ENCODE assay signal across 2 cellular contexts in genomic region chr20:7454047-7454446, GRCh38.
TF ChIP-seq lines count a peak whose summit lies in the region.

No MANE protein-coding gene starts in this region.

TF ChIP-seq in liver, 16 proteins besides CTCF, POLR2A, EP300 and RAD21 (continued from another document):
- TF ChIP-seq, protein P1, sequence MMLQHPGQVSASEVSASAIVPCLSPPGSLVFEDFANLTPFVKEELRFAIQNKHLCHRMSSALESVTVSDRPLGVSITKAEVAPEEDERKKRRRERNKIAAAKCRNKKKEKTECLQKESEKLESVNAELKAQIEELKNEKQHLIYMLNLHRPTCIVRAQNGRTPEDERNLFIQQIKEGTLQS (IDR thresholded peaks at IDR 0.05), result no peak
- TF ChIP-seq YY1 (IDR thresholded peaks at IDR 0.05) (peak; percentile 29), ZBTB33 (IDR thresholded peaks at IDR 0.05) (no peak), SP1 (IDR thresholded peaks at IDR 0.05) (no peak), HNF4G (IDR thresholded peaks at IDR 0.05) (peak; percentile 16), NR2F2 (IDR thresholded peaks at IDR 0.05) (no peak), RXRA (IDR thresholded peaks at IDR 0.05) (peak in 1 of 2 donors; percentile 19)
- TF ChIP-seq, protein P2, sequence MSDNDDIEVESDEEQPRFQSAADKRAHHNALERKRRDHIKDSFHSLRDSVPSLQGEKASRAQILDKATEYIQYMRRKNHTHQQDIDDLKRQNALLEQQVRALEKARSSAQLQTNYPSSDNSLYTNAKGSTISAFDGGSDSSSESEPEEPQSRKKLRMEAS (IDR thresholded peaks at IDR 0.05), result no peak
- TF ChIP-seq, protein P3, sequence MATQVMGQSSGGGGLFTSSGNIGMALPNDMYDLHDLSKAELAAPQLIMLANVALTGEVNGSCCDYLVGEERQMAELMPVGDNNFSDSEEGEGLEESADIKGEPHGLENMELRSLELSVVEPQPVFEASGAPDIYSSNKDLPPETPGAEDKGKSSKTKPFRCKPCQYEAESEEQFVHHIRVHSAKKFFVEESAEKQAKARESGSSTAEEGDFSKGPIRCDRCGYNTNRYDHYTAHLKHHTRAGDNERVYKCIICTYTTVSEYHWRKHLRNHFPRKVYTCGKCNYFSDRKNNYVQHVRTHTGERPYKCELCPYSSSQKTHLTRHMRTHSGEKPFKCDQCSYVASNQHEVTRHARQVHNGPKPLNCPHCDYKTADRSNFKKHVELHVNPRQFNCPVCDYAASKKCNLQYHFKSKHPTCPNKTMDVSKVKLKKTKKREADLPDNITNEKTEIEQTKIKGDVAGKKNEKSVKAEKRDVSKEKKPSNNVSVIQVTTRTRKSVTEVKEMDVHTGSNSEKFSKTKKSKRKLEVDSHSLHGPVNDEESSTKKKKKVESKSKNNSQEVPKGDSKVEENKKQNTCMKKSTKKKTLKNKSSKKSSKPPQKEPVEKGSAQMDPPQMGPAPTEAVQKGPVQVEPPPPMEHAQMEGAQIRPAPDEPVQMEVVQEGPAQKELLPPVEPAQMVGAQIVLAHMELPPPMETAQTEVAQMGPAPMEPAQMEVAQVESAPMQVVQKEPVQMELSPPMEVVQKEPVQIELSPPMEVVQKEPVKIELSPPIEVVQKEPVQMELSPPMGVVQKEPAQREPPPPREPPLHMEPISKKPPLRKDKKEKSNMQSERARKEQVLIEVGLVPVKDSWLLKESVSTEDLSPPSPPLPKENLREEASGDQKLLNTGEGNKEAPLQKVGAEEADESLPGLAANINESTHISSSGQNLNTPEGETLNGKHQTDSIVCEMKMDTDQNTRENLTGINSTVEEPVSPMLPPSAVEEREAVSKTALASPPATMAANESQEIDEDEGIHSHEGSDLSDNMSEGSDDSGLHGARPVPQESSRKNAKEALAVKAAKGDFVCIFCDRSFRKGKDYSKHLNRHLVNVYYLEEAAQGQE (IDR thresholded peaks at IDR 0.05), result no peak

TF ChIP-seq in HepG2, 621 proteins besides CTCF, POLR2A, EP300 and RAD21 (continued from another document):
- TF ChIP-seq, protein P4, sequence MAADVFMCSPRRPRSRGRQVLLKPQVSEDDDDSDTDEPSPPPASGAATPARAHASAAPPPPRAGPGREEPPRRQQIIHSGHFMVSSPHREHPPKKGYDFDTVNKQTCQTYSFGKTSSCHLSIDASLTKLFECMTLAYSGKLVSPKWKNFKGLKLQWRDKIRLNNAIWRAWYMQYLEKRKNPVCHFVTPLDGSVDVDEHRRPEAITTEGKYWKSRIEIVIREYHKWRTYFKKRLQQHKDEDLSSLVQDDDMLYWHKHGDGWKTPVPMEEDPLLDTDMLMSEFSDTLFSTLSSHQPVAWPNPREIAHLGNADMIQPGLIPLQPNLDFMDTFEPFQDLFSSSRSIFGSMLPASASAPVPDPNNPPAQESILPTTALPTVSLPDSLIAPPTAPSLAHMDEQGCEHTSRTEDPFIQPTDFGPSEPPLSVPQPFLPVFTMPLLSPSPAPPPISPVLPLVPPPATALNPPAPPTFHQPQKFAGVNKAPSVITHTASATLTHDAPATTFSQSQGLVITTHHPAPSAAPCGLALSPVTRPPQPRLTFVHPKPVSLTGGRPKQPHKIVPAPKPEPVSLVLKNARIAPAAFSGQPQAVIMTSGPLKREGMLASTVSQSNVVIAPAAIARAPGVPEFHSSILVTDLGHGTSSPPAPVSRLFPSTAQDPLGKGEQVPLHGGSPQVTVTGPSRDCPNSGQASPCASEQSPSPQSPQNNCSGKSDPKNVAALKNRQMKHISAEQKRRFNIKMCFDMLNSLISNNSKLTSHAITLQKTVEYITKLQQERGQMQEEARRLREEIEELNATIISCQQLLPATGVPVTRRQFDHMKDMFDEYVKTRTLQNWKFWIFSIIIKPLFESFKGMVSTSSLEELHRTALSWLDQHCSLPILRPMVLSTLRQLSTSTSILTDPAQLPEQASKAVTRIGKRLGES (CRISPR knock-in tag; IDR thresholded peaks at IDR 0.05; ENCODE audit: borderline replicate concordance), result no peak
- TF ChIP-seq ATF1 (CRISPR knock-in tag; IDR thresholded peaks at IDR 0.05) (no peak), PRDM15 (CRISPR knock-in tag; IDR thresholded peaks at IDR 0.05) (no peak), ZNF589 (CRISPR knock-in tag; conservative IDR thresholded peaks at IDR 0.05) (no peak), EED (CRISPR knock-in tag; IDR thresholded peaks at IDR 0.05) (no peak), GPN1 (CRISPR knock-in tag; IDR thresholded peaks at IDR 0.05; ENCODE audit: borderline replicate concordance) (no peak), ZNF207 (IDR thresholded peaks at IDR 0.05; ENCODE audit: borderline replicate concordance) (no peak), ZSCAN20 (CRISPR knock-in tag; IDR thresholded peaks at IDR 0.05; ENCODE audit: borderline replicate concordance) (no peak), ZNF773 (CRISPR knock-in tag; IDR thresholded peaks at IDR 0.05; ENCODE audit: borderline replicate concordance) (no peak), GTF2F1 (IDR thresholded peaks at IDR 0.05; ENCODE audit: low read length) (no peak), ZSCAN12 (CRISPR knock-in tag; IDR thresholded peaks at IDR 0.05) (no peak), ZNF101 (CRISPR knock-in tag; IDR thresholded peaks at IDR 0.05; ENCODE audit: borderline replicate concordance, low read depth) (no peak)
TF ChIP-seq in HepG2: peak in this region for 0.
